1 cellular context compared by ENCODE assay signal in the genomic region with DNA sequence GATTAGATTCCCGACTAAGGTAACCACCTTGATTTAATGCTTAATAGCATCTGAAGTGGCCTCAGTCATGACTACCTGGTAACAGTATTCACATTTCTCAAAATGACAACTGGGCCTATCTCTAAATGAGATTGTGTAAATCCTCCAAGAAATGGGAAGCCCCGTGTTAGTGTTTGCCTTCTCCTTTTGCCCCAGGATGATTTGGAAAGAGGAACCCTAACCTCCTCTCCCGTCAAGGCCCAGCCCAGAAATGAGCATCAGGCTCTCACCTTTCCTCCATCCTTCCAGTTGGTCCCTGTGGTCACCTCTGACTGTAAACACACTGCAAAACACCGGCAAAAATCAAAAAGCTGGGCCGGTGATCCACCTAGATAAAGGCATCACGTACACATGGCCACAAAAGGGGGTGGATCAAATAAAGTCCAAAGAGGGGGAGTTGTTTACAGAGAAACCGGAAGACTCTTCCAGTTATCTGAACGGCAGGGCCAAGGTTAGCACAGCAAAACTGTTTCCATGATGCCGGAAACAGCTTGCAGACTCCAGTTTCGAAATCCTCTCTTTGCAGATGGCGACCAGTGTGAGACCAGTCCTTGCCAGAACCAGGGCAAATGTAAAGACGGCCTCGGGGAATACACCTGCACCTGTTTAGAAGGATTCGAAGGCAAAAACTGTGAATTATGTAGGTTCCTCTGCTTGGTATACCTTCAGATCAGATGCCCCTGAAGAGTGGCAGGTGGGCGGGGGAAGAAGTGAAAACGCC.
TF ChIP-seq lines count a peak whose summit lies in the region.

No MANE protein-coding gene starts in this region.

TF ChIP-seq in HepG2, 621 proteins besides CTCF, POLR2A, EP300 and RAD21 (continued from another document and continues in another):
- TF ChIP-seq PHF20 (CRISPR knock-in tag; IDR thresholded peaks at IDR 0.05) (no peak), ZNF225 (CRISPR knock-in tag; IDR thresholded peaks at IDR 0.05) (no peak), ZNF562 (CRISPR knock-in tag; IDR thresholded peaks at IDR 0.05; ENCODE audit: borderline replicate concordance) (no peak), FOXA3 (CRISPR knock-in tag; IDR thresholded peaks at IDR 0.05) (peak; percentile 97), HOXD1 (CRISPR knock-in tag; IDR thresholded peaks at IDR 0.05) (peak; percentile 85), SOX5 (CRISPR knock-in tag; IDR thresholded peaks at IDR 0.05; ENCODE audit: borderline replicate concordance) (peak; percentile 94), KDM1A (CRISPR knock-in tag; IDR thresholded peaks at IDR 0.05) (no peak), HES4 (CRISPR knock-in tag; IDR thresholded peaks at IDR 0.05; ENCODE audit: borderline replicate concordance) (0 out of 2 replicates have a peak, but pooled peaks have one; percentile 46), GATAD2A (CRISPR knock-in tag; IDR thresholded peaks at IDR 0.05) (peak; percentile 86), HIVEP1 (CRISPR knock-in tag; IDR thresholded peaks at IDR 0.05) (peak; percentile 78), GATAD1 (CRISPR knock-in tag; IDR thresholded peaks at IDR 0.05) (peak; percentile 81), ZNF207 (IDR thresholded peaks at IDR 0.05; ENCODE audit: borderline replicate concordance) (no peak), RNF2 (conservative IDR thresholded peaks at IDR 0.05; ENCODE audit: low read depth) (no peak), ZNF44 (CRISPR knock-in tag; IDR thresholded peaks at IDR 0.05) (no peak), KDM4B (CRISPR knock-in tag; IDR thresholded peaks at IDR 0.05) (peak; percentile 85), ZFP1 (CRISPR knock-in tag; IDR thresholded peaks at IDR 0.05) (peak; percentile 95), YEATS4 (CRISPR knock-in tag; IDR thresholded peaks at IDR 0.05; ENCODE audit: borderline replicate concordance) (peak; percentile 84), ZNF775 (CRISPR knock-in tag; IDR thresholded peaks at IDR 0.05; ENCODE audit: borderline replicate concordance) (peak; percentile 72; the same call in 1 of the 2 replicates), CHD4 (IDR thresholded peaks at IDR 0.05; ENCODE audit: borderline replicate concordance, low read length) (no peak), SETDB1 (CRISPR knock-in tag; IDR thresholded peaks at IDR 0.05; ENCODE audit: borderline replicate concordance) (no peak), ZNF333 (CRISPR knock-in tag; IDR thresholded peaks at IDR 0.05; ENCODE audit: borderline replicate concordance) (0 out of 2 replicates have a peak, but pooled peaks have one; percentile 30), ZNF441 (CRISPR knock-in tag; IDR thresholded peaks at IDR 0.05; ENCODE audit: borderline replicate concordance) (peak; percentile 85), FOXJ3 (CRISPR knock-in tag; IDR thresholded peaks at IDR 0.05; ENCODE audit: borderline replicate concordance) (peak; percentile 94; the same call in 1 of the 2 replicates), ZFP41 (CRISPR knock-in tag; IDR thresholded peaks at IDR 0.05; ENCODE audit: borderline replicate concordance) (peak; percentile 12; the same call in 1 of the 2 replicates)
- TF ChIP-seq, protein P1, sequence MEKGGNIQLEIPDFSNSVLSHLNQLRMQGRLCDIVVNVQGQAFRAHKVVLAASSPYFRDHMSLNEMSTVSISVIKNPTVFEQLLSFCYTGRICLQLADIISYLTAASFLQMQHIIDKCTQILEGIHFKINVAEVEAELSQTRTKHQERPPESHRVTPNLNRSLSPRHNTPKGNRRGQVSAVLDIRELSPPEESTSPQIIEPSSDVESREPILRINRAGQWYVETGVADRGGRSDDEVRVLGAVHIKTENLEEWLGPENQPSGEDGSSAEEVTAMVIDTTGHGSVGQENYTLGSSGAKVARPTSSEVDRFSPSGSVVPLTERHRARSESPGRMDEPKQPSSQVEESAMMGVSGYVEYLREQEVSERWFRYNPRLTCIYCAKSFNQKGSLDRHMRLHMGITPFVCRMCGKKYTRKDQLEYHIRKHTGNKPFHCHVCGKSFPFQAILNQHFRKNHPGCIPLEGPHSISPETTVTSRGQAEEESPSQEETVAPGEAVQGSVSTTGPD (CRISPR knock-in tag; IDR thresholded peaks at IDR 0.05), result peak; percentile 71; the same call in 1 of the 2 replicates
- TF ChIP-seq, protein P2, sequence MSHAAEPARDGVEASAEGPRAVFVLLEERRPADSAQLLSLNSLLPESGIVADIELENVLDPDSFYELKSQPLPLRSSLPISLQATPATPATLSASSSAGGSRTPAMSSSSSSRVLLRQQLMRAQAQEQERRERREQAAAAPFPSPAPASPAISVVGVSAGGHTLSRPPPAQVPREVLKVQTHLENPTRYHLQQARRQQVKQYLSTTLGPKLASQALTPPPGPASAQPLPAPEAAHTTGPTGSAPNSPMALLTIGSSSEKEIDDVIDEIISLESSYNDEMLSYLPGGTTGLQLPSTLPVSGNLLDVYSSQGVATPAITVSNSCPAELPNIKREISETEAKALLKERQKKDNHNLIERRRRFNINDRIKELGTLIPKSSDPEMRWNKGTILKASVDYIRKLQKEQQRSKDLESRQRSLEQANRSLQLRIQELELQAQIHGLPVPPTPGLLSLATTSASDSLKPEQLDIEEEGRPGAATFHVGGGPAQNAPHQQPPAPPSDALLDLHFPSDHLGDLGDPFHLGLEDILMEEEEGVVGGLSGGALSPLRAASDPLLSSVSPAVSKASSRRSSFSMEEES (CRISPR knock-in tag; IDR thresholded peaks at IDR 0.05), result peak; percentile 88; the same call in 1 of the 2 replicates
- TF ChIP-seq, protein P3, sequence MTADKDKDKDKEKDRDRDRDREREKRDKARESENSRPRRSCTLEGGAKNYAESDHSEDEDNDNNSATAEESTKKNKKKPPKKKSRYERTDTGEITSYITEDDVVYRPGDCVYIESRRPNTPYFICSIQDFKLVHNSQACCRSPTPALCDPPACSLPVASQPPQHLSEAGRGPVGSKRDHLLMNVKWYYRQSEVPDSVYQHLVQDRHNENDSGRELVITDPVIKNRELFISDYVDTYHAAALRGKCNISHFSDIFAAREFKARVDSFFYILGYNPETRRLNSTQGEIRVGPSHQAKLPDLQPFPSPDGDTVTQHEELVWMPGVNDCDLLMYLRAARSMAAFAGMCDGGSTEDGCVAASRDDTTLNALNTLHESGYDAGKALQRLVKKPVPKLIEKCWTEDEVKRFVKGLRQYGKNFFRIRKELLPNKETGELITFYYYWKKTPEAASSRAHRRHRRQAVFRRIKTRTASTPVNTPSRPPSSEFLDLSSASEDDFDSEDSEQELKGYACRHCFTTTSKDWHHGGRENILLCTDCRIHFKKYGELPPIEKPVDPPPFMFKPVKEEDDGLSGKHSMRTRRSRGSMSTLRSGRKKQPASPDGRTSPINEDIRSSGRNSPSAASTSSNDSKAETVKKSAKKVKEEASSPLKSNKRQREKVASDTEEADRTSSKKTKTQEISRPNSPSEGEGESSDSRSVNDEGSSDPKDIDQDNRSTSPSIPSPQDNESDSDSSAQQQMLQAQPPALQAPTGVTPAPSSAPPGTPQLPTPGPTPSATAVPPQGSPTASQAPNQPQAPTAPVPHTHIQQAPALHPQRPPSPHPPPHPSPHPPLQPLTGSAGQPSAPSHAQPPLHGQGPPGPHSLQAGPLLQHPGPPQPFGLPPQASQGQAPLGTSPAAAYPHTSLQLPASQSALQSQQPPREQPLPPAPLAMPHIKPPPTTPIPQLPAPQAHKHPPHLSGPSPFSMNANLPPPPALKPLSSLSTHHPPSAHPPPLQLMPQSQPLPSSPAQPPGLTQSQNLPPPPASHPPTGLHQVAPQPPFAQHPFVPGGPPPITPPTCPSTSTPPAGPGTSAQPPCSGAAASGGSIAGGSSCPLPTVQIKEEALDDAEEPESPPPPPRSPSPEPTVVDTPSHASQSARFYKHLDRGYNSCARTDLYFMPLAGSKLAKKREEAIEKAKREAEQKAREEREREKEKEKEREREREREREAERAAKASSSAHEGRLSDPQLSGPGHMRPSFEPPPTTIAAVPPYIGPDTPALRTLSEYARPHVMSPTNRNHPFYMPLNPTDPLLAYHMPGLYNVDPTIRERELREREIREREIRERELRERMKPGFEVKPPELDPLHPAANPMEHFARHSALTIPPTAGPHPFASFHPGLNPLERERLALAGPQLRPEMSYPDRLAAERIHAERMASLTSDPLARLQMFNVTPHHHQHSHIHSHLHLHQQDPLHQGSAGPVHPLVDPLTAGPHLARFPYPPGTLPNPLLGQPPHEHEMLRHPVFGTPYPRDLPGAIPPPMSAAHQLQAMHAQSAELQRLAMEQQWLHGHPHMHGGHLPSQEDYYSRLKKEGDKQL (CRISPR knock-in tag; IDR thresholded peaks at IDR 0.05; ENCODE audit: low read depth), result peak; percentile 75; the same call in 1 of the 2 replicates
- TF ChIP-seq, protein P4, sequence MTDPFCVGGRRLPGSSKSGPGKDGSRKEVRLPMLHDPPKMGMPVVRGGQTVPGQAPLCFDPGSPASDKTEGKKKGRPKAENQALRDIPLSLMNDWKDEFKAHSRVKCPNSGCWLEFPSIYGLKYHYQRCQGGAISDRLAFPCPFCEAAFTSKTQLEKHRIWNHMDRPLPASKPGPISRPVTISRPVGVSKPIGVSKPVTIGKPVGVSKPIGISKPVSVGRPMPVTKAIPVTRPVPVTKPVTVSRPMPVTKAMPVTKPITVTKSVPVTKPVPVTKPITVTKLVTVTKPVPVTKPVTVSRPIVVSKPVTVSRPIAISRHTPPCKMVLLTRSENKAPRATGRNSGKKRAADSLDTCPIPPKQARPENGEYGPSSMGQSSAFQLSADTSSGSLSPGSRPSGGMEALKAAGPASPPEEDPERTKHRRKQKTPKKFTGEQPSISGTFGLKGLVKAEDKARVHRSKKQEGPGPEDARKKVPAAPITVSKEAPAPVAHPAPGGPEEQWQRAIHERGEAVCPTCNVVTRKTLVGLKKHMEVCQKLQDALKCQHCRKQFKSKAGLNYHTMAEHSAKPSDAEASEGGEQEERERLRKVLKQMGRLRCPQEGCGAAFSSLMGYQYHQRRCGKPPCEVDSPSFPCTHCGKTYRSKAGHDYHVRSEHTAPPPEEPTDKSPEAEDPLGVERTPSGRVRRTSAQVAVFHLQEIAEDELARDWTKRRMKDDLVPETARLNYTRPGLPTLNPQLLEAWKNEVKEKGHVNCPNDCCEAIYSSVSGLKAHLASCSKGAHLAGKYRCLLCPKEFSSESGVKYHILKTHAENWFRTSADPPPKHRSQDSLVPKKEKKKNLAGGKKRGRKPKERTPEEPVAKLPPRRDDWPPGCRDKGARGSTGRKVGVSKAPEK (CRISPR knock-in tag; IDR thresholded peaks at IDR 0.05; ENCODE audit: borderline replicate concordance), result no peak
- TF ChIP-seq, protein P5, sequence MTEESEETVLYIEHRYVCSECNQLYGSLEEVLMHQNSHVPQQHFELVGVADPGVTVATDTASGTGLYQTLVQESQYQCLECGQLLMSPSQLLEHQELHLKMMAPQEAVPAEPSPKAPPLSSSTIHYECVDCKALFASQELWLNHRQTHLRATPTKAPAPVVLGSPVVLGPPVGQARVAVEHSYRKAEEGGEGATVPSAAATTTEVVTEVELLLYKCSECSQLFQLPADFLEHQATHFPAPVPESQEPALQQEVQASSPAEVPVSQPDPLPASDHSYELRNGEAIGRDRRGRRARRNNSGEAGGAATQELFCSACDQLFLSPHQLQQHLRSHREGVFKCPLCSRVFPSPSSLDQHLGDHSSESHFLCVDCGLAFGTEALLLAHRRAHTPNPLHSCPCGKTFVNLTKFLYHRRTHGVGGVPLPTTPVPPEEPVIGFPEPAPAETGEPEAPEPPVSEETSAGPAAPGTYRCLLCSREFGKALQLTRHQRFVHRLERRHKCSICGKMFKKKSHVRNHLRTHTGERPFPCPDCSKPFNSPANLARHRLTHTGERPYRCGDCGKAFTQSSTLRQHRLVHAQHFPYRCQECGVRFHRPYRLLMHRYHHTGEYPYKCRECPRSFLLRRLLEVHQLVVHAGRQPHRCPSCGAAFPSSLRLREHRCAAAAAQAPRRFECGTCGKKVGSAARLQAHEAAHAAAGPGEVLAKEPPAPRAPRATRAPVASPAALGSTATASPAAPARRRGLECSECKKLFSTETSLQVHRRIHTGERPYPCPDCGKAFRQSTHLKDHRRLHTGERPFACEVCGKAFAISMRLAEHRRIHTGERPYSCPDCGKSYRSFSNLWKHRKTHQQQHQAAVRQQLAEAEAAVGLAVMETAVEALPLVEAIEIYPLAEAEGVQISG (CRISPR knock-in tag; IDR thresholded peaks at IDR 0.05), result peak; percentile 84
- TF ChIP-seq, protein P6, sequence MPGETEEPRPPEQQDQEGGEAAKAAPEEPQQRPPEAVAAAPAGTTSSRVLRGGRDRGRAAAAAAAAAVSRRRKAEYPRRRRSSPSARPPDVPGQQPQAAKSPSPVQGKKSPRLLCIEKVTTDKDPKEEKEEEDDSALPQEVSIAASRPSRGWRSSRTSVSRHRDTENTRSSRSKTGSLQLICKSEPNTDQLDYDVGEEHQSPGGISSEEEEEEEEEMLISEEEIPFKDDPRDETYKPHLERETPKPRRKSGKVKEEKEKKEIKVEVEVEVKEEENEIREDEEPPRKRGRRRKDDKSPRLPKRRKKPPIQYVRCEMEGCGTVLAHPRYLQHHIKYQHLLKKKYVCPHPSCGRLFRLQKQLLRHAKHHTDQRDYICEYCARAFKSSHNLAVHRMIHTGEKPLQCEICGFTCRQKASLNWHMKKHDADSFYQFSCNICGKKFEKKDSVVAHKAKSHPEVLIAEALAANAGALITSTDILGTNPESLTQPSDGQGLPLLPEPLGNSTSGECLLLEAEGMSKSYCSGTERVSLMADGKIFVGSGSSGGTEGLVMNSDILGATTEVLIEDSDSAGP (CRISPR knock-in tag; IDR thresholded peaks at IDR 0.05; ENCODE audit: borderline replicate concordance), result no peak
- TF ChIP-seq, protein P7, sequence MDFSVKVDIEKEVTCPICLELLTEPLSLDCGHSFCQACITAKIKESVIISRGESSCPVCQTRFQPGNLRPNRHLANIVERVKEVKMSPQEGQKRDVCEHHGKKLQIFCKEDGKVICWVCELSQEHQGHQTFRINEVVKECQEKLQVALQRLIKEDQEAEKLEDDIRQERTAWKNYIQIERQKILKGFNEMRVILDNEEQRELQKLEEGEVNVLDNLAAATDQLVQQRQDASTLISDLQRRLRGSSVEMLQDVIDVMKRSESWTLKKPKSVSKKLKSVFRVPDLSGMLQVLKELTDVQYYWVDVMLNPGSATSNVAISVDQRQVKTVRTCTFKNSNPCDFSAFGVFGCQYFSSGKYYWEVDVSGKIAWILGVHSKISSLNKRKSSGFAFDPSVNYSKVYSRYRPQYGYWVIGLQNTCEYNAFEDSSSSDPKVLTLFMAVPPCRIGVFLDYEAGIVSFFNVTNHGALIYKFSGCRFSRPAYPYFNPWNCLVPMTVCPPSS (IDR thresholded peaks at IDR 0.05), result no peak
- TF ChIP-seq, protein P8, sequence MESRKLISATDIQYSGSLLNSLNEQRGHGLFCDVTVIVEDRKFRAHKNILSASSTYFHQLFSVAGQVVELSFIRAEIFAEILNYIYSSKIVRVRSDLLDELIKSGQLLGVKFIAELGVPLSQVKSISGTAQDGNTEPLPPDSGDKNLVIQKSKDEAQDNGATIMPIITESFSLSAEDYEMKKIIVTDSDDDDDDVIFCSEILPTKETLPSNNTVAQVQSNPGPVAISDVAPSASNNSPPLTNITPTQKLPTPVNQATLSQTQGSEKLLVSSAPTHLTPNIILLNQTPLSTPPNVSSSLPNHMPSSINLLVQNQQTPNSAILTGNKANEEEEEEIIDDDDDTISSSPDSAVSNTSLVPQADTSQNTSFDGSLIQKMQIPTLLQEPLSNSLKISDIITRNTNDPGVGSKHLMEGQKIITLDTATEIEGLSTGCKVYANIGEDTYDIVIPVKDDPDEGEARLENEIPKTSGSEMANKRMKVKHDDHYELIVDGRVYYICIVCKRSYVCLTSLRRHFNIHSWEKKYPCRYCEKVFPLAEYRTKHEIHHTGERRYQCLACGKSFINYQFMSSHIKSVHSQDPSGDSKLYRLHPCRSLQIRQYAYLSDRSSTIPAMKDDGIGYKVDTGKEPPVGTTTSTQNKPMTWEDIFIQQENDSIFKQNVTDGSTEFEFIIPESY (CRISPR knock-in tag; IDR thresholded peaks at IDR 0.05), result peak; percentile 66; the same call in 1 of the 2 replicates
- TF ChIP-seq, protein P9, sequence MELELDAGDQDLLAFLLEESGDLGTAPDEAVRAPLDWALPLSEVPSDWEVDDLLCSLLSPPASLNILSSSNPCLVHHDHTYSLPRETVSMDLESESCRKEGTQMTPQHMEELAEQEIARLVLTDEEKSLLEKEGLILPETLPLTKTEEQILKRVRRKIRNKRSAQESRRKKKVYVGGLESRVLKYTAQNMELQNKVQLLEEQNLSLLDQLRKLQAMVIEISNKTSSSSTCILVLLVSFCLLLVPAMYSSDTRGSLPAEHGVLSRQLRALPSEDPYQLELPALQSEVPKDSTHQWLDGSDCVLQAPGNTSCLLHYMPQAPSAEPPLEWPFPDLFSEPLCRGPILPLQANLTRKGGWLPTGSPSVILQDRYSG (CRISPR knock-in tag; IDR thresholded peaks at IDR 0.05), result no peak
